1 cellular context compared by ENCODE assay signal in the genomic region with DNA sequence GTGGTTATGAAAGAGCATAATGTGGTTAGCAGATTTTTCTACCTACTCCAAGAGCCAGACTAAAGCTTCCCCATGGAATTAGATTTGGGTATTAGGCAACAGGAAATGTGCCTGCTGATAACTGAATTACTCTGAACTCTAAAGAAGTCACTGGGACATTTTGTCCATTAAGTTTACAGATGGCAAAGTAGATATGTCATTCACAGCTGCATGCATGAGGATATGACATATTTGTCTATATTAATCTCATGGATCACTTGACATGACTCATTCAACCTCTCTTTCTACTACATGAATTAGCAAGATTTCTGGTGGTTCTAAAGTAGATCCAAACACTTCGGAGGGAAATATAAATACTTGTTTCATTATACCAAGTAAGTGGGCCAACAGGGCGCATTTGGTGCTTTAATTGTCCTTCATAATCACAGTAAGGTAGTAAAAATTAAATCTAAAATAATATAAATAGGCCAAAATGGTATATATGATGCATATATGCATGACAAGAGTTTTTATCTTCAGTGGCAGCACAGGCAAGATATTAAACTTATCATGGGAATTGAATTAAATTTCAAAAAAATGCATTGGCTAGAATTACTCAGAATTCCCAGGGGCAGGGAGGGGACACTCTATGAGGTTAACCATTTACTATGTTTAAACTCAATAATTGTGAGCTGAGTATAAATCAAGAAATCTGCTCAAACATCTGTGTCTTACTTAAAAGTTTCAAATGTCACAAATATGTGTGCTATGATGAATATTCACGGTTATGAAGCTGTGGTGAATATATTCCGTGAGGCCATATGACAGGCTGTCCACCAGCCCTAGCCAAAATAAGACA.
TF ChIP-seq lines count a peak whose summit lies in the region.

No MANE protein-coding gene starts in this region.

TF ChIP-seq in IMR-90, 13 proteins besides CTCF, POLR2A, EP300 and RAD21:
- TF ChIP-seq MAZ (IDR thresholded peaks at IDR 0.05; ENCODE audit: borderline replicate concordance, low read depth, low read length) = no peak
- TF ChIP-seq CHD1 (IDR thresholded peaks at IDR 0.05; ENCODE audit: low read depth, low read length) = no peak
- peak; percentile 85 for TF ChIP-seq CEBPB (IDR thresholded peaks at IDR 0.05; ENCODE audit: low read depth, low read length)
- TF ChIP-seq RCOR1 (IDR thresholded peaks at IDR 0.05; ENCODE audit: insufficient replicate concordance, low read length) = no peak
